Comparison of ENCODE assay signal across 8 cellular contexts in genomic region chr1:234957330-234958065, GRCh38.
DNase-seq lines count a peak whose midpoint lies in the region; ATAC-seq and TF ChIP-seq lines count a peak whose summit lies in the region.

No MANE protein-coding gene starts in this region.

- no peaks in the 10 kb centered on the region for H3K9me3 ChIP-seq in AG04450 (ENCODE audit: control insufficient read depth, insufficient read depth, low read length)

- TF ChIP-seq CTCF in AG04450 (IDR thresholded peaks at IDR 0.05; ENCODE audit: low read depth, low read length) (no peak), HFFc6 (IDR thresholded peaks at IDR 0.05) (no peak)

- POLR2A ChIA-PET in AG04450 (lab: Yijun Ruan, JAX): interaction anchor here (0.6 to 1.1 kb wide), 6 partner anchors 13 to 357 kb away, joined by 3 to 6 read pairs (median 4); no protein-coding TSS in a partner anchor
- POLR2A ChIA-PET in T-cell (lab: Charles Lee): interaction anchor here (0.6 to 0.9 kb wide), 4 partner anchors 10 to 107 kb away, joined by 3 to 8 read pairs (median 4); no protein-coding TSS in a partner anchor

- DNase-seq in AG04450 (ENCODE audit: low read depth, low spot score) (peak; percentile 78), HFFc6 (peak; percentile 61), T-cell (no peak), glomerular visceral epithelial cell (ENCODE audit: extremely low spot score) (peak; percentile 91)
- no peak for DNase-seq in effector memory CD8-positive, alpha-beta T cell

- CTCF ChIA-PET in AG04450 (lab: Charles Lee) (interaction anchor here (0.6 to 1.1 kb wide), 4 partner anchors 9 to 471 kb away, joined by 3 to 7 read pairs (median 4); no protein-coding TSS in a partner anchor), T-cell (lab: Charles Lee) (no interaction called here)

- H3K27me3 ChIP-seq in AG04450 (ENCODE audit: control insufficient read depth, insufficient read depth, low read length): no peaks in the 10 kb centered on the region

- H3K4me1 Mint-ChIP-seq in HFFc6 (ENCODE audit: low read depth): peaks cover 68% of the 10 kb centered on the region
- H3K4me1 Mint-ChIP-seq in T-cell: peaks cover 57 to 65% (median 63%) of the 10 kb centered on the region in 3 donors
- peaks cover 74% of the 10 kb centered on the region for H3K4me1 Mint-ChIP-seq in stimulated activated memory B cell treated with anti-CD40 and anti-IgM and Interleukin-4, amounts not matched to agents 10 μg/mL and 1 μg/mL and 100 μg/mL, for 72 hours
- H3K4me1 Mint-ChIP-seq in effector memory CD8-positive, alpha-beta T cell (ENCODE audit: low read depth in 2 of 2): peaks cover 43% of the 10 kb centered on the region in 2 donors

- peak overlapping the region; percentile 75 for H3K27ac ChIP-seq in AG04450 (ENCODE audit: low read depth, low read length)

- H3K4me3 Mint-ChIP-seq in HFFc6 (peak overlapping the region; percentile 28), T-cell (no peak overlapping the region)
- H3K4me3 Mint-ChIP-seq in stimulated activated memory B cell treated with anti-CD40 and anti-IgM and Interleukin-4, amounts not matched to agents 10 μg/mL and 1 μg/mL and 100 μg/mL, for 72 hours: no peak overlapping the region
- H3K4me3 Mint-ChIP-seq in effector memory CD8-positive, alpha-beta T cell: no peak overlapping the region

- H3K9me3 Mint-ChIP-seq in HFFc6 (no peaks in the 10 kb centered on the region), T-cell (no peaks in the 10 kb centered on the region)
- no peaks in the 10 kb centered on the region for H3K9me3 Mint-ChIP-seq in stimulated activated memory B cell treated with anti-CD40 and anti-IgM and Interleukin-4, amounts not matched to agents 10 μg/mL and 1 μg/mL and 100 μg/mL, for 72 hours
- H3K9me3 Mint-ChIP-seq in effector memory CD8-positive, alpha-beta T cell: no peaks in the 10 kb centered on the region

- no peak overlapping the region for H3K4me3 ChIP-seq in AG04450 (ENCODE audit: low read depth, low read length)

- H3K27me3 Mint-ChIP-seq in HFFc6 (ENCODE audit: insufficient read depth): no peaks in the 10 kb centered on the region; the same call in 1 of the 2 replicates
- no peaks in the 10 kb centered on the region for H3K27me3 Mint-ChIP-seq in T-cell
- H3K27me3 Mint-ChIP-seq in stimulated activated memory B cell treated with anti-CD40 and anti-IgM and Interleukin-4, amounts not matched to agents 10 μg/mL and 1 μg/mL and 100 μg/mL, for 72 hours: no peaks in the 10 kb centered on the region
- no peaks in the 10 kb centered on the region for H3K27me3 Mint-ChIP-seq in effector memory CD8-positive, alpha-beta T cell

- ATAC-seq in T-cell (replicated peaks in 1 of 4): no peak
- no peak for ATAC-seq in stimulated activated memory B cell treated with anti-CD40 and anti-IgM and Interleukin-4, amounts not matched to agents 10 μg/mL and 1 μg/mL and 100 μg/mL, for 72 hours
- ATAC-seq in HG02981 (IDR thresholded peaks at IDR 0.05; ENCODE audit: unreplicated experiment): no peak
- ATAC-seq in HG03571 (IDR thresholded peaks at IDR 0.05; ENCODE audit: unreplicated experiment): no peak
- no peak for ATAC-seq in effector memory CD8-positive, alpha-beta T cell (replicated peaks)

- H3K36me3 Mint-ChIP-seq in HFFc6 (ENCODE audit: low read depth): no peaks in the 10 kb centered on the region
- no peaks in the 10 kb centered on the region for H3K36me3 Mint-ChIP-seq in T-cell
- H3K36me3 Mint-ChIP-seq in stimulated activated memory B cell treated with anti-CD40 and anti-IgM and Interleukin-4, amounts not matched to agents 10 μg/mL and 1 μg/mL and 100 μg/mL, for 72 hours: no peaks in the 10 kb centered on the region
- H3K36me3 Mint-ChIP-seq in effector memory CD8-positive, alpha-beta T cell (ENCODE audit: insufficient read depth): no peaks in the 10 kb centered on the region

- H3K27ac Mint-ChIP-seq in HFFc6: peak overlapping the region; percentile 5
- H3K27ac Mint-ChIP-seq in T-cell: peak overlapping the region; percentile 17 to 50
- peak overlapping the region; percentile 63 for H3K27ac Mint-ChIP-seq in stimulated activated memory B cell treated with anti-CD40 and anti-IgM and Interleukin-4, amounts not matched to agents 10 μg/mL and 1 μg/mL and 100 μg/mL, for 72 hours
- peak overlapping the region in 1 of 2 donors; percentile 65 for H3K27ac Mint-ChIP-seq in effector memory CD8-positive, alpha-beta T cell

Comparison
In these comparisons a context has a peak if more than half of its experiments do, and no peak if none do; other contexts are left out.
1. DNase-seq: peak in AG04450 (single experiment), HFFc6 (single experiment) and glomerular visceral epithelial cell (single experiment); none in T-cell (0 of 34) and effector memory CD8-positive, alpha-beta T cell (0 of 3).